Comparison of ENCODE assay signal across 9 cellular contexts in genomic region chr17:40287159-40287493, GRCh38. TPM values are rescaled to one million over a fixed set of nuclear protein-coding genes. Genes with fewer than 3 reads are reported as not detected.
A peak's percentile ranks its signal among the peaks of the same experiment; 100 is the strongest.
DNase-seq lines count a peak whose midpoint lies in the region; ATAC-seq and TF ChIP-seq lines count a peak whose summit lies in the region.
"Had no signal": no experiment of that assay in that cellular context is flagged by ENCODE, and none has a peak within 500 bp of the region (broad histone marks: within the 10 kb centered on the region; RNA-seq: fewer than 3 reads in every experiment).

No MANE protein-coding gene starts in this region.

- peaks cover 4% of the 10 kb centered on the region for H3F3A ChIP-seq in SU-DHL-6 (ENCODE audit: insufficient read depth)

- H3K36me3 ChIP-seq in SU-DHL-6 (ENCODE audit: low read length), result peaks cover 15% of the 10 kb centered on the region; the same call in 1 of the 2 replicates
- H3K36me3 ChIP-seq: tibial artery had no signal

- H3K79me2 ChIP-seq in SU-DHL-6 (ENCODE audit: insufficient read depth, low read length), result peaks cover 38% of the 10 kb centered on the region

- CTCF ChIA-PET in activated CD4-positive, alpha-beta T cell treated with anti-CD3 and anti-CD28 coated beads for 36 hours (lab: Charles Lee), result interaction anchor here (0.6 to 0.8 kb wide), 2 partner anchors 111 to 130 kb away, joined by 3 to 4 read pairs; no protein-coding TSS in a partner anchor

- TF ChIP-seq CTCF in SU-DHL-6 (IDR thresholded peaks at IDR 0.05; ENCODE audit: insufficient read depth, low read length, poor library complexity, severe bottlenecking) (no peak), glutamatergic neuron (IDR thresholded peaks at IDR 0.05; ENCODE audit: partially characterized antibody, unreplicated experiment) (no peak)

- peaks cover 45% of the 10 kb centered on the region for H3K36me3 Mint-ChIP-seq in activated CD4-positive, alpha-beta T cell treated with anti-CD3 and anti-CD28 coated beads for 36 hours (ENCODE audit: low read depth)
- no peaks in the 10 kb centered on the region for H3K36me3 Mint-ChIP-seq in glutamatergic neuron (ENCODE audit: unreplicated experiment)
- peaks cover 11% of the 10 kb centered on the region for H3K36me3 Mint-ChIP-seq in stimulated activated memory B cell treated with anti-CD40 and anti-IgM and Interleukin-4, amounts not matched to agents 10 μg/mL and 1 μg/mL and 100 μg/mL, for 72 hours

- H4K20me1 ChIP-seq in SU-DHL-6 (ENCODE audit: low read depth, low read length), result peaks cover 11% of the 10 kb centered on the region; the same call in 1 of the 2 replicates

- peak overlapping the region; percentile 100 for H3K4me3 Mint-ChIP-seq in activated CD4-positive, alpha-beta T cell treated with anti-CD3 and anti-CD28 coated beads for 36 hours
- peak overlapping the region; percentile 100 for H3K4me3 Mint-ChIP-seq in glutamatergic neuron (ENCODE audit: unreplicated experiment)
- no peak overlapping the region for H3K4me3 Mint-ChIP-seq in stimulated activated memory B cell treated with anti-CD40 and anti-IgM and Interleukin-4, amounts not matched to agents 10 μg/mL and 1 μg/mL and 100 μg/mL, for 72 hours

- H3K27me3 Mint-ChIP-seq in activated CD4-positive, alpha-beta T cell treated with anti-CD3 and anti-CD28 coated beads for 36 hours, result no peaks in the 10 kb centered on the region
- H3K27me3 Mint-ChIP-seq in glutamatergic neuron (ENCODE audit: unreplicated experiment), result peaks cover 6% of the 10 kb centered on the region
- H3K27me3 Mint-ChIP-seq in stimulated activated memory B cell treated with anti-CD40 and anti-IgM and Interleukin-4, amounts not matched to agents 10 μg/mL and 1 μg/mL and 100 μg/mL, for 72 hours, result no peaks in the 10 kb centered on the region

- H3K9ac ChIP-seq in SU-DHL-6 (ENCODE audit: low read length), result peak overlapping the region; percentile 45

- no peaks in the 10 kb centered on the region for H3K9me2 ChIP-seq in SU-DHL-6 (replicated peaks; ENCODE audit: insufficient read depth, low read length)

- H3K9me3 Mint-ChIP-seq in activated CD4-positive, alpha-beta T cell treated with anti-CD3 and anti-CD28 coated beads for 36 hours (ENCODE audit: low read depth), result no peaks in the 10 kb centered on the region
- H3K9me3 Mint-ChIP-seq in glutamatergic neuron (ENCODE audit: unreplicated experiment), result no peaks in the 10 kb centered on the region
- H3K9me3 Mint-ChIP-seq in stimulated activated memory B cell treated with anti-CD40 and anti-IgM and Interleukin-4, amounts not matched to agents 10 μg/mL and 1 μg/mL and 100 μg/mL, for 72 hours, result no peaks in the 10 kb centered on the region

- POLR2A ChIA-PET in activated CD4-positive, alpha-beta T cell treated with anti-CD3 and anti-CD28 coated beads for 36 hours (lab: Charles Lee), result no interaction called here

- H3K27ac ChIP-seq in SU-DHL-6 (ENCODE audit: low read depth, low read length), result 0 out of 2 replicates have a peak overlapping the region, but pooled peaks have one; percentile 3

- no peaks in the 10 kb centered on the region for H3K9me3 ChIP-seq in SU-DHL-6 (ENCODE audit: insufficient read depth, low read length)
- H3K9me3 ChIP-seq: tibial artery had no signal

- H2AFZ ChIP-seq in SU-DHL-6 (ENCODE audit: low read depth, low read length, severe bottlenecking), result peak overlapping the region; percentile 16

- H3K4me1 Mint-ChIP-seq in activated CD4-positive, alpha-beta T cell treated with anti-CD3 and anti-CD28 coated beads for 36 hours, result peaks cover 66% of the 10 kb centered on the region
- peaks cover 6% of the 10 kb centered on the region for H3K4me1 Mint-ChIP-seq in glutamatergic neuron (ENCODE audit: low read depth, unreplicated experiment)
- H3K4me1 Mint-ChIP-seq in stimulated activated memory B cell treated with anti-CD40 and anti-IgM and Interleukin-4, amounts not matched to agents 10 μg/mL and 1 μg/mL and 100 μg/mL, for 72 hours, result peaks cover 19% of the 10 kb centered on the region

- H3K27ac Mint-ChIP-seq in activated CD4-positive, alpha-beta T cell treated with anti-CD3 and anti-CD28 coated beads for 36 hours, result peak overlapping the region; percentile 86
- no peak overlapping the region for H3K27ac Mint-ChIP-seq in glutamatergic neuron (ENCODE audit: unreplicated experiment)
- H3K27ac Mint-ChIP-seq in stimulated activated memory B cell treated with anti-CD40 and anti-IgM and Interleukin-4, amounts not matched to agents 10 μg/mL and 1 μg/mL and 100 μg/mL, for 72 hours, result peak overlapping the region; percentile 83

- intact Hi-C loops in activated CD4-positive, alpha-beta T cell treated with anti-CD3 and anti-CD28 coated beads for 36 hours (cut with DNase I, micrococcal nuclease), result loop anchor here (1.0 to 10.0 kb wide), 16 partner anchors 31 to 1402 kb away; partner anchors contain the start of genes WIPF2 (in 2 of the 2), CASC3 (in 1 of the 2), CSF3 (in 1 of the 2) and LRRC3C (in 1 of the 2)

- DNase-seq in activated CD4-positive, alpha-beta T cell treated with anti-CD3 and anti-CD28 coated beads for 36 hours, result no peak
- DNase-seq in activated CD4-positive, alpha-beta T cell treated with anti-CD3 and anti-CD28 coated beads for 4 hours, result no peak
- DNase-seq in glutamatergic neuron (no peak), nucleus accumbens (lab: John Stamatoyannopoulos, UW) (no peak)

- H3K4me3 ChIP-seq in SU-DHL-6 (ENCODE audit: insufficient read depth, low read length, poor library complexity, severe bottlenecking), result peak overlapping the region; percentile 41

- peak overlapping the region; percentile 60 for H3K4me2 ChIP-seq in SU-DHL-6 (ENCODE audit: low read depth, low read length, poor library complexity, severe bottlenecking)

- H3K27me3 ChIP-seq in SU-DHL-6 (ENCODE audit: low read length), result no peaks in the 10 kb centered on the region
- H3K27me3 ChIP-seq: tibial artery had no signal

- no peak for ATAC-seq in activated CD4-positive, alpha-beta T cell treated with anti-CD3 and anti-CD28 coated beads for 36 hours
- no peak for ATAC-seq in stimulated activated memory B cell treated with anti-CD40 and anti-IgM and Interleukin-4, amounts not matched to agents 10 μg/mL and 1 μg/mL and 100 μg/mL, for 72 hours
- ATAC-seq in GM18511 (IDR thresholded peaks at IDR 0.05; ENCODE audit: unreplicated experiment) (no peak), HG03565 (IDR thresholded peaks at IDR 0.05; ENCODE audit: unreplicated experiment) (no peak)

RNA-seq across cellular contexts. Expression of gene CDC6, which starts 0.6 kb away (rescaled TPM):
- 100 to 1,000 TPM; 105 to 171 TPM for total RNA-seq in activated CD4-positive, alpha-beta T cell treated with anti-CD3 and anti-CD28 coated beads for 36 hours
- total RNA-seq in glutamatergic neuron (ENCODE audit: unreplicated experiment), result 4.7 TPM

RNA-seq across cellular contexts. Expression of gene RARA, which starts 21.9 kb away (rescaled TPM):
- 10 to 100 TPM; 29.8 to 40.2 TPM for total RNA-seq in activated CD4-positive, alpha-beta T cell treated with anti-CD3 and anti-CD28 coated beads for 36 hours
- total RNA-seq in glutamatergic neuron (ENCODE audit: unreplicated experiment), result 26.2 TPM

Comparison
In these comparisons a context has a peak if more than half of its experiments do, and no peak if none do; other contexts are left out.
1. RNA of gene CDC6, which starts 0.6 kb away (total RNA-seq): 105 to 171 TPM in activated CD4-positive, alpha-beta T cell treated with anti-CD3 and anti-CD28 coated beads for 36 hours; 4.7 TPM in glutamatergic neuron (single experiment); every median in the first group is over 10 times any median in the second.